ENCODE assay signal across 9 cellular contexts in the genomic region with DNA sequence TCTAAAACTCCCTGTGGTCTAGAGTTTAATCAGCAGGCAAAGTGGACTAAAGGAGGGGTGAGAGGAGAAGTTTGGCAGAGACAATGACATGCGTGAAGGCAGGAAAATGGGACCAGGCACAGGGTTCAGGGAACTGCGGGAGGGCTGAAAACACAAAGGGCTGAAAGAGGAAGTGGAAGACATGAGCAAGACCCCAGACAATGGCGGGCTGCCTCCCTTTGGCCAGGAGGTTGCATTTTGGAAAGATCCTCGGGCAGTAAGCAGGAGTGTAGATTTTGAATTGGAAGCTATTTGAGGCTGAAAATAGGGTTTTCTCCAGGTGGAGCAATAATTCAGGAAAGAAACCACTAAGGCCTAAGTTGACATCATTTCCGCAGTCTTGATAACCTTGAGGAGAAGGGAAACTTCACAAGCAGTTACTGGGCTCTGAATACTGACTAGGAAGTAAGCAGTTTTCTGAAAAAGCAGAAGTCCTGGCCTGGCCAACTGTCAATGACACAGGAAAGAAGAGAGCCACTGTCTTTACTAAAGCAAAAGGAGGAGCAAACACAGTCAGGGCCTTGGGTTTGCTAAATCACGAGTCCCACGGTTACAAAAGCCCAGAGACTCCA. TPM values are rescaled to one million over a fixed set of nuclear protein-coding genes. Genes with fewer than 3 reads are reported as not detected.
A peak's percentile ranks its signal among the peaks of the same experiment; 100 is the strongest.
DNase-seq lines count a peak whose midpoint lies in the region; ATAC-seq, FAIRE-seq and TF ChIP-seq lines count a peak whose summit lies in the region.
"Had no signal": no experiment of that assay in that cellular context is flagged by ENCODE, and none has a peak within 500 bp of the region (broad histone marks: within the 10 kb centered on the region; RNA-seq: fewer than 3 reads in every experiment).

No MANE protein-coding gene starts in this region.

- DNase-seq in GM18507 (ENCODE audit: extremely low spot score, insufficient read length, low read depth) (no peak), dedifferentiated amniotic fluid mesenchymal stem cell (ENCODE audit: extremely low spot score) (no peak), NCI-H1436 treated with DMSO at 0.1 percent for 48 hours (lab: John Stamatoyannopoulos, UW) (no peak), suprapubic skin (ENCODE audit: low spot score in 2 of 2) (no peak), OCI-M2 (lab: John Stamatoyannopoulos, UW; ENCODE audit: unreplicated experiment) (no peak)
- no peak for DNase-seq in activated CD8-positive, alpha-beta T cell treated with anti-CD3 and anti-CD28 coated beads for 36 hours
- DNase-seq in natural killer cell treated with Interleukin-12 subunit alpha and Interleukin-12 subunit beta and Interleukin-15 and Interleukin-18, amount 100 ng/mL, for 72 hours (ENCODE audit: low spot score): no peak

- ATAC-seq in HG03025 (IDR thresholded peaks at IDR 0.05; ENCODE audit: low FRiP score, unreplicated experiment): peak; percentile 34
- no peak for ATAC-seq in activated CD8-positive, alpha-beta T cell treated with anti-CD3 and anti-CD28 coated beads for 36 hours
- ATAC-seq in natural killer cell treated with Interleukin-12 subunit alpha and Interleukin-12 subunit beta and Interleukin-15 and Interleukin-18, amount 100 ng/mL, for 72 hours: peak in 1 of 2 donors; percentile 82

- peak overlapping the region; percentile 49 for H3K27ac Mint-ChIP-seq in activated CD8-positive, alpha-beta T cell treated with anti-CD3 and anti-CD28 coated beads for 36 hours
- H3K27ac Mint-ChIP-seq in natural killer cell treated with Interleukin-12 subunit alpha and Interleukin-12 subunit beta and Interleukin-15 and Interleukin-18, amount 100 ng/mL, for 72 hours: peak overlapping the region; percentile 85 to 86

- H3K27me3 Mint-ChIP-seq in activated CD8-positive, alpha-beta T cell treated with anti-CD3 and anti-CD28 coated beads for 36 hours: no peaks in the 10 kb centered on the region
- H3K27me3 Mint-ChIP-seq in natural killer cell treated with Interleukin-12 subunit alpha and Interleukin-12 subunit beta and Interleukin-15 and Interleukin-18, amount 100 ng/mL, for 72 hours: peaks cover 0 to 3% of the 10 kb centered on the region in 2 donors

- TF ChIP-seq EP300 in suprapubic skin (IDR thresholded peaks at IDR 0.05): no peak

- TF ChIP-seq CTCF in activated CD8-positive, alpha-beta T cell treated with anti-CD3 and anti-CD28 coated beads for 36 hours (IDR thresholded peaks at IDR 0.05): no peak
- no peak for TF ChIP-seq CTCF in suprapubic skin (IDR thresholded peaks at IDR 0.05)

- no peak overlapping the region for H3K4me3 Mint-ChIP-seq in activated CD8-positive, alpha-beta T cell treated with anti-CD3 and anti-CD28 coated beads for 36 hours
- H3K4me3 Mint-ChIP-seq in natural killer cell treated with Interleukin-12 subunit alpha and Interleukin-12 subunit beta and Interleukin-15 and Interleukin-18, amount 100 ng/mL, for 72 hours: peak overlapping the region; percentile 49

- no peaks in the 10 kb centered on the region for H3K36me3 Mint-ChIP-seq in activated CD8-positive, alpha-beta T cell treated with anti-CD3 and anti-CD28 coated beads for 36 hours (ENCODE audit: low read depth)
- H3K36me3 Mint-ChIP-seq in natural killer cell treated with Interleukin-12 subunit alpha and Interleukin-12 subunit beta and Interleukin-15 and Interleukin-18, amount 100 ng/mL, for 72 hours: no peaks in the 10 kb centered on the region

- H3K36me3 ChIP-seq in suprapubic skin: no peaks in the 10 kb centered on the region

- FAIRE-seq in GM18507 (lab: Jason Lieb, UNC): peak; percentile 97

- no peaks in the 10 kb centered on the region for H3K9me3 ChIP-seq in suprapubic skin

- peaks cover 6% of the 10 kb centered on the region for H3K4me1 ChIP-seq in suprapubic skin

- H3K27ac ChIP-seq in suprapubic skin: no peak overlapping the region

- no peak for TF ChIP-seq POLR2A in suprapubic skin (IDR thresholded peaks at IDR 0.05)

- no peaks in the 10 kb centered on the region for H3K9me3 Mint-ChIP-seq in activated CD8-positive, alpha-beta T cell treated with anti-CD3 and anti-CD28 coated beads for 36 hours
- no peaks in the 10 kb centered on the region for H3K9me3 Mint-ChIP-seq in natural killer cell treated with Interleukin-12 subunit alpha and Interleukin-12 subunit beta and Interleukin-15 and Interleukin-18, amount 100 ng/mL, for 72 hours

- CTCF ChIA-PET in activated CD8-positive, alpha-beta T cell treated with anti-CD3 and anti-CD28 coated beads for 36 hours (lab: Charles Lee): no interaction called here

- no peaks in the 10 kb centered on the region for H3K27me3 ChIP-seq in suprapubic skin

- intact Hi-C loops in activated CD8-positive, alpha-beta T cell treated with anti-CD3 and anti-CD28 coated beads for 36 hours (cut with micrococcal nuclease): no loop called here

- H3K4me1 Mint-ChIP-seq in activated CD8-positive, alpha-beta T cell treated with anti-CD3 and anti-CD28 coated beads for 36 hours (ENCODE audit: low read depth): peaks cover 48% of the 10 kb centered on the region
- H3K4me1 Mint-ChIP-seq in natural killer cell treated with Interleukin-12 subunit alpha and Interleukin-12 subunit beta and Interleukin-15 and Interleukin-18, amount 100 ng/mL, for 72 hours (ENCODE audit: low read depth in 2 of 2): peaks cover 34 to 39% of the 10 kb centered on the region in 2 donors

- 72% methylated on average over 7 of the region's 7 CpGs for WGBS in suprapubic skin

- no peak overlapping the region for H3K4me3 ChIP-seq in suprapubic skin

- POLR2A ChIA-PET in activated CD8-positive, alpha-beta T cell treated with anti-CD3 and anti-CD28 coated beads for 36 hours (lab: Charles Lee): no interaction called here

RNA-seq across cellular contexts. Expression of gene LY86, which starts 3.4 kb away (rescaled TPM):
- under 1 TPM in 1 of 2 experiments, not detected in 1; 0.32 TPM for total RNA-seq in activated CD8-positive, alpha-beta T cell treated with anti-CD3 and anti-CD28 coated beads for 36 hours
- total RNA-seq in natural killer cell treated with Interleukin-12 subunit alpha and Interleukin-12 subunit beta and Interleukin-15 and Interleukin-18, amount 100 ng/mL, for 72 hours: under 1 TPM in 1 of 2 donors, not detected in 1; 0.61 TPM
- total RNA-seq in suprapubic skin: 1 to 10 TPM in 1 of 4 donors, not detected in 3; 1.7 TPM
- total RNA-seq: SK-MEL-5 had no signal
